ENCODE assay signal across 8 cellular contexts in genomic region chr1:27416387-27417111, GRCh38. TPM values are rescaled to one million over a fixed set of nuclear protein-coding genes. Genes with fewer than 3 reads are reported as not detected.
DNase-seq lines count a peak whose midpoint lies in the region; ATAC-seq and TF ChIP-seq lines count a peak whose summit lies in the region.

No MANE protein-coding gene starts in this region.

- intact Hi-C loops in esophagus squamous epithelium (cut with DNase I) = loop anchor here (10.0 kb wide), 1 partner anchor 68 kb away; no protein-coding TSS in a partner anchor

- TF ChIP-seq CTCF in BJ (IDR thresholded peaks at IDR 0.05; ENCODE audit: insufficient read depth, low read depth, low read length) (peak; percentile 80), esophagus squamous epithelium (IDR thresholded peaks at IDR 0.05) (peak; percentile 4 to 73 (median 67)), neutrophil (IDR thresholded peaks at IDR 0.05) (peak; percentile 32)

- no peak for DNase-seq in BJ (ENCODE audit: low read depth)
- peak; percentile 35 for DNase-seq in NCI-H2196 treated with DMSO at 0.1 percent for 48 hours (lab: John Stamatoyannopoulos, UW; ENCODE audit: unreplicated experiment)
- peak; percentile 54 to 62 for DNase-seq in activated CD4-positive, alpha-beta T cell treated with anti-CD3 and anti-CD28 coated beads, Interleukin-2, amount 50 U/mL, for 48 hours
- no peak for DNase-seq in esophagus squamous epithelium (lab: John Stamatoyannopoulos, UW)

- H3K36me3 ChIP-seq in BJ (ENCODE audit: control insufficient read depth, insufficient read depth, low read length) (peaks cover 20% of the 10 kb centered on the region), esophagus squamous epithelium (peaks cover 23 to 76% (median 45%) of the 10 kb centered on the region in 3 donors), neutrophil (peaks cover 80% of the 10 kb centered on the region)

- peak; percentile 55 for ATAC-seq in GM18502 (IDR thresholded peaks at IDR 0.05; ENCODE audit: poor library complexity, unreplicated experiment)
- ATAC-seq in HG03460 (IDR thresholded peaks at IDR 0.05; ENCODE audit: unreplicated experiment) = no peak
- no peak for ATAC-seq in GM18858 (IDR thresholded peaks at IDR 0.05; ENCODE audit: unreplicated experiment)

- peaks cover 13 to 95% (median 43%) of the 10 kb centered on the region in 3 donors for H3K4me1 ChIP-seq in esophagus squamous epithelium
- H3K4me1 ChIP-seq in neutrophil (ENCODE audit: control insufficient read depth in 1 of 2, insufficient read depth in 1 of 2, low read depth in 1 of 2, low read length in 1 of 2) = peaks cover 0 to 3% of the 10 kb centered on the region in 2 experiments

- H3K27me3 ChIP-seq in BJ (ENCODE audit: control insufficient read depth, insufficient read depth, low read length) (no peaks in the 10 kb centered on the region), esophagus squamous epithelium (no peaks in the 10 kb centered on the region), neutrophil (no peaks in the 10 kb centered on the region)

- H3K9me3 ChIP-seq in esophagus squamous epithelium = no peaks in the 10 kb centered on the region
- no peaks in the 10 kb centered on the region for H3K9me3 ChIP-seq in neutrophil

- 63 to 70% methylated on average over 3 of the region's 3 CpGs for WGBS in esophagus squamous epithelium, 2 donors

- POLR2A ChIA-PET in BJ (lab: Charles Lee) = interaction anchor here (0.6 kb wide), 1 partner anchor 53 kb away, joined by 3 read pairs; no protein-coding TSS in a partner anchor

- no peak overlapping the region for H3K4me3 ChIP-seq in BJ (ENCODE audit: low read depth, low read length)
- H3K4me3 ChIP-seq in esophagus squamous epithelium = no peak overlapping the region
- no peak overlapping the region for H3K4me3 ChIP-seq in neutrophil (ENCODE audit: low read depth in 1 of 2, low read length in 1 of 2)

- H3K27ac ChIP-seq in esophagus squamous epithelium (peak overlapping the region in 3 of 4 donors; percentile 23 to 86 (median 84)), neutrophil (peak overlapping the region; percentile 27)

- CTCF ChIA-PET in BJ (lab: Yijun Ruan, JAX) = interaction anchor here (0.5 to 4.8 kb wide), 26 partner anchors 8 to 193 kb away, joined by 3 to 32 read pairs (median 4); partner anchors contain the start of gene MAP3K6

- TF ChIP-seq POLR2A in esophagus squamous epithelium (IDR thresholded peaks at IDR 0.05) = no peak

RNA-seq across cellular contexts. Expression of gene GPR3, which starts 24.1 kb away (rescaled TPM):
- 1.0 and 1.8 TPM in 2 replicates for polyA plus RNA-seq in BJ (2011; rRNA removed)
- polyA minus RNA-seq in BJ (2011; rRNA and poly(A)+ RNA removed) = 1.6 and 1.8 TPM in 2 replicates
- under 1 TPM in 1 of 4 donors, not detected in 3; 0.38 TPM for total RNA-seq in esophagus squamous epithelium

RNA-seq across cellular contexts. Expression of gene CD164L2, which starts 33.4 kb away (rescaled TPM):
- not detected in 2 replicates for polyA plus RNA-seq in BJ (2011; rRNA removed)
- polyA minus RNA-seq in BJ (2011; rRNA and poly(A)+ RNA removed) = not detected in 2 replicates
- 10 to 100 TPM in 1 of 4 donors, 1 to 10 TPM in 3; 4.8 to 15.4 (median 6.5) TPM for total RNA-seq in esophagus squamous epithelium

RNA-seq across cellular contexts. Expression of gene FCN3, which starts 41.9 kb away (rescaled TPM):
- not detected in 2 replicates for polyA plus RNA-seq in BJ (2011; rRNA removed)
- polyA minus RNA-seq in BJ (2011; rRNA and poly(A)+ RNA removed) = not detected in 2 replicates
- total RNA-seq in esophagus squamous epithelium = 1 to 10 TPM; 3.0 to 4.7 (median 4.3) TPM

RNA-seq across cellular contexts. Expression of gene MAP3K6, which starts 49.8 kb away (rescaled TPM):
- 9.3 and 18.0 TPM in 2 replicates for polyA plus RNA-seq in BJ (2011; rRNA removed)
- polyA minus RNA-seq in BJ (2011; rRNA and poly(A)+ RNA removed) = 12.4 and 12.5 TPM in 2 replicates
- 100 to 1,000 TPM in 1 of 4 donors, 10 to 100 TPM in 3; 72.3 to 121 (median 76.9) TPM for total RNA-seq in esophagus squamous epithelium

Comparison
In these comparisons a context has a peak if more than half of its experiments do, and no peak if none do; other contexts are left out.
1. DNase-seq: peak in NCI-H2196 treated with DMSO at 0.1 percent for 48 hours (single experiment) and activated CD4-positive, alpha-beta T cell treated with anti-CD3 and anti-CD28 coated beads, Interleukin-2, amount 50 U/mL, for 48 hours (2 of 2); none in BJ (single experiment) and esophagus squamous epithelium (single experiment).
2. Peak in every context shown above with its lines, with median percentiles within 50 percentile points of each other: CTCF ChIP-seq.